In genomic region chr14:101926620-101927019, GRCh38 we compare ENCODE assay signal across 16 cellular contexts. TPM values are rescaled to one million over a fixed set of nuclear protein-coding genes. Genes with fewer than 3 reads are reported as not detected.
DNase-seq lines count a peak whose midpoint lies in the region; ATAC-seq and TF ChIP-seq lines count a peak whose summit lies in the region.
"Had no signal": no experiment of that assay in that cellular context is flagged by ENCODE, and none has a peak within 500 bp of the region (broad histone marks: within the 10 kb centered on the region; RNA-seq: fewer than 3 reads in every experiment).

No MANE protein-coding gene starts in this region.

- H2BK5ac ChIP-seq in mesenchymal stem cell (ENCODE audit: low read depth, low read length, poor library complexity, severe bottlenecking), result no peak overlapping the region

- no peak overlapping the region for H2BK12ac ChIP-seq in mesenchymal stem cell (ENCODE audit: low read length in 2 of 2)

- H3K27ac ChIP-seq in mesenchymal stem cell (ENCODE audit: low read length, poor library complexity, severe bottlenecking), result no peak overlapping the region
- H3K27ac ChIP-seq in testis, result peak overlapping the region; percentile 66 to 89

- H3K14ac ChIP-seq in mesenchymal stem cell (ENCODE audit: low read length in 2 of 2), result no peak overlapping the region

- no peak overlapping the region for H3K18ac ChIP-seq in mesenchymal stem cell (ENCODE audit: low read depth in 1 of 2, low read length in 2 of 2)

- peak overlapping the region; percentile 68 for H3K9ac ChIP-seq in adipocyte (ENCODE audit: low read length)
- H3K9ac ChIP-seq in mesenchymal stem cell (ENCODE audit: low read length), result peak overlapping the region; percentile 90

- no peaks in the 10 kb centered on the region for H3K27me3 Mint-ChIP-seq in activated naive CD8-positive, alpha-beta T cell
- no peaks in the 10 kb centered on the region for H3K27me3 Mint-ChIP-seq in activated naive CD8-positive, alpha-beta T cell treated with anti-CD3 and anti-CD28 coated beads for 36 hours
- H3K27me3 Mint-ChIP-seq in T-helper 17 cell, result no peaks in the 10 kb centered on the region
- H3K27me3 Mint-ChIP-seq: activated CD4-positive, alpha-beta T cell treated with anti-CD3 and anti-CD28 coated beads, Interleukin-2, amount 10 ng/mL, durations not matched to agents 7 days and 5 days; naive thymus-derived CD8-positive, alpha-beta T cell; progenitor cell of endocrine pancreas had no signal

- H3K4me2 ChIP-seq in mesenchymal stem cell (ENCODE audit: low read length, poor library complexity, severe bottlenecking), result no peak overlapping the region

- no peaks in the 10 kb centered on the region for H3K36me3 Mint-ChIP-seq in activated naive CD8-positive, alpha-beta T cell
- H3K36me3 Mint-ChIP-seq in activated naive CD8-positive, alpha-beta T cell treated with anti-CD3 and anti-CD28 coated beads for 36 hours, result peaks cover 2% of the 10 kb centered on the region
- no peaks in the 10 kb centered on the region for H3K36me3 Mint-ChIP-seq in T-helper 17 cell (ENCODE audit: low read depth)

- 94% methylated on average over 4 of the region's 5 CpGs for WGBS in mesenchymal stem cell
- 65 to 77% methylated on average over 5 of the region's 5 CpGs for WGBS in testis, 2 donors

- no peaks in the 10 kb centered on the region for H3K27me3 ChIP-seq in adipocyte (replicated peaks; ENCODE audit: control insufficient read depth, insufficient read depth, low read length)
- H3K27me3 ChIP-seq in mesenchymal stem cell (ENCODE audit: control insufficient read depth in 1 of 2, insufficient read depth in 1 of 2, low read length in 2 of 2), result no peaks in the 10 kb centered on the region
- no peaks in the 10 kb centered on the region for H3K27me3 ChIP-seq in testis

- TF ChIP-seq CTCF in testis (IDR thresholded peaks at IDR 0.05), result no peak

- H2BK120ac ChIP-seq in mesenchymal stem cell (ENCODE audit: low read depth, low read length), result no peak overlapping the region

- H3K4ac ChIP-seq in mesenchymal stem cell (ENCODE audit: low read depth in 1 of 2, low read length in 2 of 2), result no peak overlapping the region

- H3K36me3 ChIP-seq in adipocyte (ENCODE audit: control insufficient read depth, insufficient read depth, low read length, severe bottlenecking), result peaks cover 15% of the 10 kb centered on the region
- peaks cover 29 to 31% of the 10 kb centered on the region in 2 experiments for H3K36me3 ChIP-seq in mesenchymal stem cell (ENCODE audit: control insufficient read depth in 1 of 2, insufficient read depth in 2 of 2, low read depth in 1 of 2, low read length in 2 of 2)
- no peaks in the 10 kb centered on the region for H3K36me3 ChIP-seq in testis (ENCODE audit: low read depth, missing control alignments)

- no peak overlapping the region for H3K4me3 Mint-ChIP-seq in activated naive CD8-positive, alpha-beta T cell
- no peak overlapping the region for H3K4me3 Mint-ChIP-seq in activated naive CD8-positive, alpha-beta T cell treated with anti-CD3 and anti-CD28 coated beads for 36 hours
- H3K4me3 Mint-ChIP-seq in T-helper 17 cell, result no peak overlapping the region
- H3K4me3 Mint-ChIP-seq: activated CD4-positive, alpha-beta T cell treated with anti-CD3 and anti-CD28 coated beads, Interleukin-2, amount 10 ng/mL, durations not matched to agents 7 days and 5 days; naive thymus-derived CD8-positive, alpha-beta T cell had no signal

- no peaks in the 10 kb centered on the region for H3K9me3 Mint-ChIP-seq in activated naive CD8-positive, alpha-beta T cell (ENCODE audit: low read depth)
- no peaks in the 10 kb centered on the region for H3K9me3 Mint-ChIP-seq in activated naive CD8-positive, alpha-beta T cell treated with anti-CD3 and anti-CD28 coated beads for 36 hours
- H3K9me3 Mint-ChIP-seq: activated CD4-positive, alpha-beta T cell treated with anti-CD3 and anti-CD28 coated beads, Interleukin-2, amount 10 ng/mL, durations not matched to agents 7 days and 5 days; naive thymus-derived CD8-positive, alpha-beta T cell had no signal

- peaks cover 25% of the 10 kb centered on the region for H3K4me1 ChIP-seq in adipocyte (ENCODE audit: control insufficient read depth, insufficient read depth, low read length)
- H3K4me1 ChIP-seq in mesenchymal stem cell (ENCODE audit: control insufficient read depth, insufficient read depth, low read depth, low read length), result peaks cover 4% of the 10 kb centered on the region
- peaks cover 14% of the 10 kb centered on the region for H3K4me1 ChIP-seq in testis

- ATAC-seq in HG03196 (IDR thresholded peaks at IDR 0.05; ENCODE audit: unreplicated experiment) (no peak), T-helper 17 cell (no peak)
- ATAC-seq: naive thymus-derived CD8-positive, alpha-beta T cell had no signal

- no peak overlapping the region for H4K91ac ChIP-seq in mesenchymal stem cell (ENCODE audit: low read length)

- H3K79me1 ChIP-seq in mesenchymal stem cell (replicated peaks; ENCODE audit: low read length, poor library complexity, severe bottlenecking), result peaks cover 2% of the 10 kb centered on the region

- H3K23ac ChIP-seq in mesenchymal stem cell (ENCODE audit: low read length in 2 of 2), result no peak overlapping the region

- H3K27ac Mint-ChIP-seq in activated naive CD8-positive, alpha-beta T cell, result peak overlapping the region; percentile 5
- H3K27ac Mint-ChIP-seq in activated naive CD8-positive, alpha-beta T cell treated with anti-CD3 and anti-CD28 coated beads for 36 hours, result no peak overlapping the region
- H3K27ac Mint-ChIP-seq in T-helper 17 cell, result no peak overlapping the region
- H3K27ac Mint-ChIP-seq: activated CD4-positive, alpha-beta T cell treated with anti-CD3 and anti-CD28 coated beads, Interleukin-2, amount 10 ng/mL, durations not matched to agents 7 days and 5 days; progenitor cell of endocrine pancreas had no signal

- H2AFZ ChIP-seq in mesenchymal stem cell (ENCODE audit: low read depth, low read length), result no peak overlapping the region

- no peak overlapping the region for H2AK5ac ChIP-seq in mesenchymal stem cell (ENCODE audit: low read length, severe bottlenecking)

- H4K8ac ChIP-seq in mesenchymal stem cell (ENCODE audit: low read length), result no peak overlapping the region

- H3K9me3 ChIP-seq in adipocyte (ENCODE audit: control insufficient read depth, low read length) (no peaks in the 10 kb centered on the region), mesenchymal stem cell (ENCODE audit: control insufficient read depth, low read length) (no peaks in the 10 kb centered on the region), testis (no peaks in the 10 kb centered on the region), T-helper 17 cell (ENCODE audit: control insufficient read depth, low read length, poor library complexity, severe bottlenecking) (no peaks in the 10 kb centered on the region)

- H3K4me3 ChIP-seq in adipocyte (ENCODE audit: low read length) (no peak overlapping the region), mesenchymal stem cell (ENCODE audit: insufficient read depth in 1 of 2, low read depth in 1 of 2, low read length in 2 of 2) (no peak overlapping the region), testis (no peak overlapping the region)

- no peaks in the 10 kb centered on the region for H3K4me1 Mint-ChIP-seq in activated naive CD8-positive, alpha-beta T cell (ENCODE audit: low read depth)
- H3K4me1 Mint-ChIP-seq in activated naive CD8-positive, alpha-beta T cell treated with anti-CD3 and anti-CD28 coated beads for 36 hours, result no peaks in the 10 kb centered on the region
- peaks cover 2% of the 10 kb centered on the region for H3K4me1 Mint-ChIP-seq in T-helper 17 cell
- H3K4me1 Mint-ChIP-seq: activated CD4-positive, alpha-beta T cell treated with anti-CD3 and anti-CD28 coated beads, Interleukin-2, amount 10 ng/mL, durations not matched to agents 7 days and 5 days; naive thymus-derived CD8-positive, alpha-beta T cell had no signal

- no peak for DNase-seq in activated naive CD8-positive, alpha-beta T cell treated with anti-CD3 and anti-CD28 coated beads for 36 hours
- DNase-seq in adipocyte (ENCODE audit: low read depth), result no peak
- no peak for DNase-seq in mesenchymal stem cell
- no peak for DNase-seq in testis
- no peak for DNase-seq in T-helper 17 cell
- DNase-seq in activated CD8-positive, alpha-beta memory T cell treated with anti-CD3 and anti-CD28 coated beads, Interleukin-2, amount 50 U/mL, for 48 hours, result no peak
- DNase-seq: activated CD4-positive, alpha-beta T cell treated with anti-CD3 and anti-CD28 coated beads, Interleukin-2, amount 10 ng/mL, durations not matched to agents 7 days and 5 days; central memory CD4-positive, alpha-beta T cell; effector CD8-positive, alpha-beta T cell; MM.1S; naive thymus-derived CD8-positive, alpha-beta T cell; NCI-H1694 treated with DMSO at 0.1 percent for 48 hours; NCI-H345 had no signal

- intact Hi-C loops in testis (cut with DNase I; ENCODE audit: low total_unique reads), result no loop called here

- TF ChIP-seq POLR2A in testis (IDR thresholded peaks at IDR 0.05), result no peak

- H2BK15ac ChIP-seq in mesenchymal stem cell (ENCODE audit: low read depth, poor library complexity, severe bottlenecking), result no peak overlapping the region

RNA-seq across cellular contexts. Expression of gene DYNC1H1, which starts 37.8 kb away (rescaled TPM):
- 100 to 1,000 TPM; 216 to 227 TPM for total RNA-seq in activated naive CD8-positive, alpha-beta T cell treated with anti-CD3 and anti-CD28 coated beads for 36 hours
- 97.7 TPM for polyA plus RNA-seq in mesenchymal stem cell (2013, experiment 1 of 2)
- polyA plus RNA-seq in mesenchymal stem cell (2013, experiment 2 of 2), result 90.8 TPM
- total RNA-seq in testis, result 100 to 1,000 TPM; 538 to 691 TPM
- 313 TPM for polyA plus RNA-seq in testis (ENCODE audit: insufficient read depth, low read depth, low replicate concordance)
- 100 to 1,000 TPM; 318 to 366 TPM for total RNA-seq in T-helper 17 cell
